In the genomic region with DNA sequence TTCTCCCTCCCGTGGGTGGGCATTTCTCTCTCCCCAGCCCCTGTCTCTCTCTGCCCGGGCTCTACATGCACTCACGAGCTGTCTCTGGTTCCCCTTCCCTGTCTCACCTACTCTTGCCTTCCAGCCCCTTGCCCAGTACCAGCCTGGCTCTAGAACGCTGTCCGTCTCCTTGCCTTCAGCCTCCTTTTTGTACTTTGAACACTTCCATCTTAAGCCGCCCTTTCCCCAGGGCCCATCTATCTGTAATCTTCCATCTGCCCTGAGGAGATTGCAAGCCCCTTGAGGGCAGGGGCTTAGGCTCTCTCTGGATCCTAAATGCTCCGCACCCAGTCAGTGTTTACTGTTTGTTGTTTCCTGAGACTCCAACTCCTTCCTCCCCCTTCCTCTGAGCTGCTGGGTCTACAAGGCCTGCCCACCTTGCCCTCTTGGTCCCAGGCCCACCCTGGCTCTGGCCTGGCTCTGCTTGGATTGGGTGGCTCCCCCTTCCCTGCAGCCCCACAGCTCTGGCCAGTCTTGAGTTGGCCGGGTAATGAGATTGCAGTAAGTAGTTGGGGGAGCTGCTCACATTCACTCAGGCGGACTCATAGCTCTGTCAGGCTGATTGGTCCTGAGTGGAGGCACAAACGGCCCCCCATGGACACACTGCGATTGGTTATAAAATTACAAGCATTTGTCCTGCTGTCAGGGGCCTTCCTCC, we compare ENCODE assay signal across 1 cellular context.
TF ChIP-seq lines count a peak whose summit lies in the region.

No MANE protein-coding gene starts in this region.

TF ChIP-seq in SK-N-SH, 30 proteins besides CTCF, POLR2A, EP300 and RAD21:
- TF ChIP-seq, protein P1, sequence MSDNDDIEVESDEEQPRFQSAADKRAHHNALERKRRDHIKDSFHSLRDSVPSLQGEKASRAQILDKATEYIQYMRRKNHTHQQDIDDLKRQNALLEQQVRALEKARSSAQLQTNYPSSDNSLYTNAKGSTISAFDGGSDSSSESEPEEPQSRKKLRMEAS (IDR thresholded peaks at IDR 0.05; ENCODE audit: low read depth): no peak
- TF ChIP-seq, protein P2, sequence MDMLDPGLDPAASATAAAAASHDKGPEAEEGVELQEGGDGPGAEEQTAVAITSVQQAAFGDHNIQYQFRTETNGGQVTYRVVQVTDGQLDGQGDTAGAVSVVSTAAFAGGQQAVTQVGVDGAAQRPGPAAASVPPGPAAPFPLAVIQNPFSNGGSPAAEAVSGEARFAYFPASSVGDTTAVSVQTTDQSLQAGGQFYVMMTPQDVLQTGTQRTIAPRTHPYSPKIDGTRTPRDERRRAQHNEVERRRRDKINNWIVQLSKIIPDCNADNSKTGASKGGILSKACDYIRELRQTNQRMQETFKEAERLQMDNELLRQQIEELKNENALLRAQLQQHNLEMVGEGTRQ (IDR thresholded peaks at IDR 0.05; ENCODE audit: borderline replicate concordance, low read depth, low read length): no peak
